In genomic region chr3:50539887-50540286, GRCh38 we compare ENCODE assay signal across 20 cellular contexts. TPM values are rescaled to one million over a fixed set of nuclear protein-coding genes. Genes with fewer than 3 reads are reported as not detected.
"Had no signal": no experiment of that assay in that cellular context is flagged by ENCODE, and none has a peak within 500 bp of the region (broad histone marks: within the 10 kb centered on the region; RNA-seq: fewer than 3 reads in every experiment).

No MANE protein-coding gene starts in this region.

- DNase-seq: cortex of kidney; dorsolateral prefrontal cortex; effector CD8-positive, alpha-beta T cell; glutamatergic neuron; immature natural killer cell; kidney; left cardiac atrium; left ventricle myocardium inferior; naive thymus-derived CD4-positive, alpha-beta T cell; nephron progenitor cell; posterior cingulate gyrus; small intestine; stimulated activated CD4-positive, alpha-beta T cell treated with anti-CD3 and anti-CD28 coated beads, Interleukin-12 subunit alpha, Interleukin-12 subunit beta, amount 100 ng/mL, for 4 hours; stimulated activated naive CD4-positive, alpha-beta T cell treated with Interleukin-2 at 50 U/mL for 16 hours; trophoblast cell had no signal

- H3K4me3 ChIP-seq: dorsolateral prefrontal cortex, gastroesophageal sphincter, left ventricle myocardium inferior, lung, right atrium auricular region had no signal

- H3K9me3 ChIP-seq: gastroesophageal sphincter, left ventricle myocardium inferior, right atrium auricular region had no signal

- H3K4me1 ChIP-seq: gastroesophageal sphincter, left ventricle myocardium inferior, right atrium auricular region had no signal

- H3K27me3 ChIP-seq: right atrium auricular region had no signal

- ATAC-seq: esophagus mucosa; gastroesophageal sphincter; left cardiac atrium; naive thymus-derived CD4-positive, alpha-beta T cell had no signal

- H3K27ac ChIP-seq: dorsolateral prefrontal cortex, gastroesophageal sphincter, left ventricle myocardium inferior, right atrium auricular region had no signal

- H3K36me3 ChIP-seq: gastroesophageal sphincter, left ventricle myocardium inferior, right atrium auricular region had no signal

RNA-seq across cellular contexts. Expression of gene CACNA2D2, which starts 36.5 kb away (rescaled TPM):
- total RNA-seq: fibroblast of lung had no signal
